27 cellular contexts compared by ENCODE assay signal in genomic region chr1:211897011-211897410, GRCh38.
DNase-seq lines count a peak whose midpoint lies in the region; ATAC-seq, FAIRE-seq and TF ChIP-seq lines count a peak whose summit lies in the region.
"Had no signal": no experiment of that assay in that cellular context is flagged by ENCODE, and none has a peak within 500 bp of the region (broad histone marks: within the 10 kb centered on the region; RNA-seq: fewer than 3 reads in every experiment).

No MANE protein-coding gene starts in this region.

- FAIRE-seq in islet of Langerhans (lab: Jason Lieb, UNC), result peak; percentile 51
- FAIRE-seq: frontal cortex, GM12892 had no signal

- H3K9me3 ChIP-seq in OCI-LY3 (ENCODE audit: insufficient read depth, low read length) (peaks cover under 1% of the 10 kb centered on the region; the same call in 1 of the 2 replicates), T-helper 17 cell (ENCODE audit: control insufficient read depth, low read length, poor library complexity, severe bottlenecking) (no peaks in the 10 kb centered on the region)
- H3K9me3 ChIP-seq: prostate gland, sigmoid colon, uterus had no signal

- H3K36me3 ChIP-seq in OCI-LY3 (replicated peaks; ENCODE audit: low read depth, low read length), result no peaks in the 10 kb centered on the region
- H3K36me3 ChIP-seq: neural progenitor cell, prostate gland, sigmoid colon, uterus had no signal

- H3K4me1 ChIP-seq in OCI-LY3 (ENCODE audit: low read length), result peaks cover 19% of the 10 kb centered on the region
- H3K4me1 ChIP-seq: prostate gland, sigmoid colon, uterus had no signal

- no peaks in the 10 kb centered on the region for H3K36me3 Mint-ChIP-seq in T-helper 17 cell (ENCODE audit: low read depth)
- H3K36me3 Mint-ChIP-seq: activated naive CD8-positive, alpha-beta T cell treated with anti-CD3 and anti-CD28 coated beads for 36 hours; neural progenitor cell had no signal

- no peak overlapping the region for H3K27ac Mint-ChIP-seq in T-helper 17 cell
- H3K27ac Mint-ChIP-seq: activated naive CD8-positive, alpha-beta T cell treated with anti-CD3 and anti-CD28 coated beads for 36 hours; CD4-positive, alpha-beta T cell; neural progenitor cell had no signal

- DNase-seq in M059J (ENCODE audit: low read depth), result peak; percentile 44
- no peak for DNase-seq in T-helper 17 cell
- DNase-seq in glomerular visceral epithelial cell (ENCODE audit: extremely low spot score), result no peak
- DNase-seq in activated effector memory CD4-positive, alpha-beta T cell treated with Interleukin-2 at 50 U/mL for 16 hours, result no peak
- DNase-seq: activated CD4-positive, alpha-beta T cell treated with anti-CD3 and anti-CD28 coated beads for 4 hours; activated effector memory CD4-positive, alpha-beta T cell treated with anti-CD3 and anti-CD28 coated beads, Interleukin-2, amount 50 U/mL, for 16 hours; activated naive CD8-positive, alpha-beta T cell treated with anti-CD3 and anti-CD28 coated beads for 36 hours; activated T-cell treated with anti-CD3 and anti-CD28 coated beads for 4 hours; aorta; CD4-positive, alpha-beta T cell; H7; left colon; NCI-H1694 treated with DMSO at 0.1 percent for 48 hours; sigmoid colon; stimulated activated CD4-positive, alpha-beta T cell treated with anti-CD3 and anti-CD28 coated beads, Interleukin-15, amount 100 ng/mL, for 24 hours; stimulated activated naive CD8-positive, alpha-beta T cell treated with anti-CD3 and anti-CD28 coated beads, Interleukin-15, Interleukin-2, amounts not matched to agents 100 U/mL and 50 U/mL, for 24 hours; uterus had no signal

- H3K79me2 ChIP-seq in OCI-LY3 (ENCODE audit: low read length), result no peaks in the 10 kb centered on the region

- H3K27me3 ChIP-seq in OCI-LY3 (ENCODE audit: low read depth, low read length), result no peaks in the 10 kb centered on the region
- H3K27me3 ChIP-seq: neural progenitor cell, sigmoid colon, uterus had no signal

- H2AFZ ChIP-seq in OCI-LY3 (ENCODE audit: low read depth, low read length), result no peak overlapping the region
- H2AFZ ChIP-seq: neural progenitor cell had no signal

- no peak overlapping the region for H3K4me3 Mint-ChIP-seq in T-helper 17 cell
- H3K4me3 Mint-ChIP-seq: activated naive CD8-positive, alpha-beta T cell treated with anti-CD3 and anti-CD28 coated beads for 36 hours; CD4-positive, alpha-beta T cell; neural progenitor cell had no signal

- peak overlapping the region; percentile 8; the same call in 1 of the 2 replicates for H3K4me2 ChIP-seq in OCI-LY3 (ENCODE audit: low read length)
- H3K4me2 ChIP-seq: neural progenitor cell had no signal

- H3K4me1 Mint-ChIP-seq in T-helper 17 cell, result peaks cover 4% of the 10 kb centered on the region
- H3K4me1 Mint-ChIP-seq: activated naive CD8-positive, alpha-beta T cell treated with anti-CD3 and anti-CD28 coated beads for 36 hours; neural progenitor cell had no signal

- ATAC-seq in T-helper 17 cell, result no peak
- ATAC-seq in GM21786 (IDR thresholded peaks at IDR 0.05; ENCODE audit: unreplicated experiment), result no peak
- ATAC-seq: left colon; SK-N-SH treated with all-trans-retinoic acid at 6 μM for 48 hours; stimulated activated naive CD8-positive, alpha-beta T cell treated with anti-CD3 and anti-CD28 coated beads, Interleukin-15, Interleukin-2, amounts not matched to agents 100 U/mL and 50 U/mL, for 24 hours had no signal

- no peak overlapping the region for H3K9ac ChIP-seq in OCI-LY3 (ENCODE audit: low read length)
- H3K9ac ChIP-seq: neural progenitor cell had no signal

- no peaks in the 10 kb centered on the region for H4K20me1 ChIP-seq in OCI-LY3 (ENCODE audit: insufficient read depth, low read length)

- H3K27ac ChIP-seq in C4-2B, result peak overlapping the region; percentile 44; the same call in 1 of the 2 replicates
- H3K27ac ChIP-seq in OCI-LY3 (ENCODE audit: low read length), result no peak overlapping the region
- H3K27ac ChIP-seq: neural progenitor cell, prostate gland, sigmoid colon, uterus, VCaP had no signal

- H3K27me3 Mint-ChIP-seq in T-helper 17 cell, result peaks cover 5% of the 10 kb centered on the region
- H3K27me3 Mint-ChIP-seq: activated naive CD8-positive, alpha-beta T cell treated with anti-CD3 and anti-CD28 coated beads for 36 hours; CD4-positive, alpha-beta T cell had no signal

- no peak overlapping the region for H3K4me3 ChIP-seq in OCI-LY3 (ENCODE audit: low read length)
- H3K4me3 ChIP-seq: neural progenitor cell, prostate gland, sigmoid colon, uterus had no signal

- TF ChIP-seq CTCF in C4-2B (conservative IDR thresholded peaks at IDR 0.05) (no peak), OCI-LY3 (IDR thresholded peaks at IDR 0.05; ENCODE audit: low read depth, low read length) (no peak)
